Comparison of ENCODE assay signal across 8 cellular contexts in the genomic region with DNA sequence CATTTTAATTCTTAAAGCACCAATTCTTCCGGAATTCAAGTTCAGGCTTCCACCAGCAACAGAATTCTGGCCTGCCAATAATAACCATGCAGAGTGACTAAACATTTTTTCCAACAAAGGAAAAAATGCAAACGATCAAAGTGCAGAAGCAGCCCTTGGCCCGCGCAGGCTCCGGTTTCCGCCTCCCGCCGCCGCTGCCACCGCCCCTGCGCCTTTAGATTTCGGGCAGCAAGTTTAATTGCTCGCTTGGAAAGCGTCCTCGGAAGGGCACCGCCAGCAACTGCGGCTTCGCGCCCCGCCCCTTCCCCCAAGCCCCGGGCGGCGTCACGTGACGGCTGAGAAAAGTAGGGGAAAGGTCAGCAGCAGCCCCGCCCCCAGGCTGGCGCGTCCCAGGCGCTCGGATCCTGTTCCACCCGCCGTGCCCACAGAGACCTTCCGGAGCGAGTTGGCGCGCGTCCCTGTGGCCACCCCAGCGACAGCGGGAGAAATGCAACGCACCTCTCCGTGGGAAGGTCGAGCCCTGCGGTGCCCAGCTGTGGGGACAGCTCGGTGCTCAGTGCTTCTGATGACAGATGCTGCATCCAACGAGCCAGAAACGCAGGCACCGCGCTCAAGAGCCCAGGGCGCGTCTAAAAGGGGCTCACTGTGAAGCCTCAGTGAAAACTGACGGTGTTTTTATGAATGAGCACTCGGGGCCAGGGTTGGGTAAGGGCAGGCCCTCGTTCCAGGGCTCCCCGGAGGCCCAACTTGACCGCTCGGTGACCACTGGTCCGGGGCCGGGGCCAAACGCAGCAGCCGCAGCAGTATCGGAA. TPM values are rescaled to one million over a fixed set of nuclear protein-coding genes. Genes with fewer than 3 reads are reported as not detected.
DNase-seq lines count a peak whose midpoint lies in the region; ATAC-seq and TF ChIP-seq lines count a peak whose summit lies in the region.

No MANE protein-coding gene starts in this region.

- ATAC-seq in GM21528 (IDR thresholded peaks at IDR 0.05; ENCODE audit: low FRiP score, unreplicated experiment), result peak; percentile 40
- peak; percentile 67 for ATAC-seq in foreskin keratinocyte
- ATAC-seq in stimulated activated naive CD8-positive, alpha-beta T cell treated with anti-CD3 and anti-CD28 coated beads, Interleukin-15, amount 100 ng/mL, for 72 hours, result peak; percentile 71

- peaks cover 50% of the 10 kb centered on the region for H3K36me3 Mint-ChIP-seq in Calu3 (ENCODE audit: insufficient read depth, unreplicated experiment)
- H3K36me3 Mint-ChIP-seq in neural crest cell (ENCODE audit: low read depth), result no peaks in the 10 kb centered on the region

- H3K27me3 Mint-ChIP-seq in Calu3 (ENCODE audit: unreplicated experiment) (no peaks in the 10 kb centered on the region), neural crest cell (ENCODE audit: low read depth) (peaks cover 81% of the 10 kb centered on the region)
- no peaks in the 10 kb centered on the region for H3K27me3 Mint-ChIP-seq in stimulated activated naive CD8-positive, alpha-beta T cell treated with anti-CD3 and anti-CD28 coated beads, Interleukin-15, amount 100 ng/mL, for 72 hours

- H3K27ac ChIP-seq in foreskin keratinocyte, result no peak overlapping the region

- intact Hi-C loops in Calu3 (cut with micrococcal nuclease; ENCODE audit: unreplicated experiment), result no loop called here

- H3K4me1 Mint-ChIP-seq in Calu3 (ENCODE audit: low read depth, unreplicated experiment), result peaks cover 20% of the 10 kb centered on the region
- H3K4me1 Mint-ChIP-seq in neural crest cell, result peaks cover 25% of the 10 kb centered on the region
- peaks cover 47% of the 10 kb centered on the region for H3K4me1 Mint-ChIP-seq in stimulated activated naive CD8-positive, alpha-beta T cell treated with anti-CD3 and anti-CD28 coated beads, Interleukin-15, amount 100 ng/mL, for 72 hours

- peaks cover 7% of the 10 kb centered on the region for H3K4me1 ChIP-seq in foreskin keratinocyte

- H3K4me3 Mint-ChIP-seq in Calu3 (ENCODE audit: low read depth, unreplicated experiment), result peak overlapping the region; percentile 90
- peak overlapping the region; percentile 72 for H3K4me3 Mint-ChIP-seq in neural crest cell
- peak overlapping the region; percentile 82 to 85 for H3K4me3 Mint-ChIP-seq in stimulated activated naive CD8-positive, alpha-beta T cell treated with anti-CD3 and anti-CD28 coated beads, Interleukin-15, amount 100 ng/mL, for 72 hours

- H3K9me3 Mint-ChIP-seq in Calu3 (ENCODE audit: low read depth, unreplicated experiment), result no peaks in the 10 kb centered on the region
- no peaks in the 10 kb centered on the region for H3K9me3 Mint-ChIP-seq in neural crest cell
- H3K9me3 Mint-ChIP-seq in stimulated activated naive CD8-positive, alpha-beta T cell treated with anti-CD3 and anti-CD28 coated beads, Interleukin-15, amount 100 ng/mL, for 72 hours, result no peaks in the 10 kb centered on the region

- CTCF ChIA-PET in Calu3 (lab: Charles Lee), result no interaction called here

- peaks cover 14% of the 10 kb centered on the region for H3K27me3 ChIP-seq in foreskin keratinocyte

- no peak for TF ChIP-seq CTCF in Calu3 (IDR thresholded peaks at IDR 0.05; ENCODE audit: unreplicated experiment)
- TF ChIP-seq CTCF in foreskin keratinocyte (conservative IDR thresholded peaks at IDR 0.05), result no peak
- no peak for TF ChIP-seq CTCF in neural crest cell (conservative IDR thresholded peaks at IDR 0.05)

- DNase-seq in Calu3 (peak; percentile 97), M059J (ENCODE audit: low read depth) (peak; percentile 92), SIG-M5 (lab: John Stamatoyannopoulos, UW) (peak; percentile 42), foreskin keratinocyte (peak; percentile 71 to 86), neural crest cell (ENCODE audit: low read depth, low spot score) (peak; percentile 93)
- DNase-seq in activated gamma-delta T cell treated with anti-CD3 and anti-CD28 coated beads, Interleukin-2, amount 50 U/mL, for 16 hours (ENCODE audit: low read depth), result peak; percentile 88
- DNase-seq in stimulated activated naive CD8-positive, alpha-beta T cell treated with anti-CD3 and anti-CD28 coated beads, Interleukin-15, amount 100 ng/mL, for 72 hours, result peak; percentile 92 to 94

- peak overlapping the region; percentile 84 for H3K27ac Mint-ChIP-seq in Calu3 (ENCODE audit: unreplicated experiment)
- peak overlapping the region; percentile 35 for H3K27ac Mint-ChIP-seq in neural crest cell (ENCODE audit: unreplicated experiment)
- peak overlapping the region; percentile 86 to 90 for H3K27ac Mint-ChIP-seq in stimulated activated naive CD8-positive, alpha-beta T cell treated with anti-CD3 and anti-CD28 coated beads, Interleukin-15, amount 100 ng/mL, for 72 hours

- BruUV-seq in Calu3 (replicated peaks; lab: Mats Ljungman, UMichigan), result no TSS peak

RNA-seq across cellular contexts. Expression of gene CPT1A, which starts 2.5 kb away (rescaled TPM):
- 45.9 and 49.8 TPM in 2 replicates for total RNA-seq in Calu3 (2022)
- 15.0 and 24.1 TPM in 2 replicates for total RNA-seq in M059J (2014; rRNA removed; shearing (Covaris generic))
- total RNA-seq in foreskin keratinocyte, result 16.0 and 18.8 TPM in 2 replicates
- 5.3 and 8.0 TPM in 2 replicates for polyA plus RNA-seq in foreskin keratinocyte
- 0.48 and 0.54 TPM in 2 replicates for total RNA-seq in neural crest cell

Comparison
In these comparisons a context has a peak if more than half of its experiments do, and no peak if none do; other contexts are left out.
1. DNase-seq: peak in every context shown above with its lines; median percentile 97 in Calu3; 93 in neural crest cell; 93 in stimulated activated naive CD8-positive, alpha-beta T cell treated with anti-CD3 and anti-CD28 coated beads, Interleukin-15, amount 100 ng/mL, for 72 hours; 92 in M059J; 88 in activated gamma-delta T cell treated with anti-CD3 and anti-CD28 coated beads, Interleukin-2, amount 50 U/mL, for 16 hours; 78 in foreskin keratinocyte; 42 in SIG-M5.
2. H3K27ac Mint-ChIP-seq: peak in every context shown above with its lines; median percentile 88 in stimulated activated naive CD8-positive, alpha-beta T cell treated with anti-CD3 and anti-CD28 coated beads, Interleukin-15, amount 100 ng/mL, for 72 hours; 84 in Calu3; 35 in neural crest cell.
3. RNA of gene CPT1A, which starts 2.5 kb away (total RNA-seq): 45.9 to 49.8 TPM in Calu3, 15.0 to 24.1 TPM in M059J and 16.0 to 18.8 TPM in foreskin keratinocyte; 0.48 to 0.54 TPM in neural crest cell; every median in the first group is over 10 times any median in the second.
4. Peak in every context shown above with its lines, with median percentiles within 50 percentile points of each other: H3K4me3 Mint-ChIP-seq and ATAC-seq.